13 cellular contexts compared by ENCODE assay signal in the genomic region with DNA sequence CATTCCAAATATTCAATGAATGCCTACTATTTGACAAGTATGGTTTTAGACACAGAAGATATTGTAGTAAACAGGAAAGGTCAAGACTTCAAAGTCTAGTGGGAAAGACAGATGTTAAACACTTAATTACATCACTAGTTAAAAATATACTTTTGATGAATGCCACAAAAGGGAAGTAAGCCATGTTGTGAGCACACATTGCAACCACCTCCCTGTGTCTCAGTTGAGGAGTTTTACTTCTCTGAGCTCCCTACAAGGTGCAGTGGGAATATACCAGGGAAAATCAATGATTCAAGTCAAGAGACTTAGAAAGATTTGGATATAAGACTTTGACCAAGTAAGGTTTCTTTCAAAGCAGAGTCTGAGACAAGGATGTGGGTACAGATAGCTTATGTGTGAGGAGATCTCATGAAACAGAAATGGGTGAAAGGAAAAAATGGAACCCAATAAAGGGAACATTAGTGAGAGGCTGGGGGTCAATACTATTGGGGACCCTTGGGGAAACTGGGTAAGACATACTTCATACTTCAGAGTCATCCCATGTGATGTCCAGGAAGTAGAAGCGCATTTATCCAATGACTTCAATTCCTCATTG.
DNase-seq lines count a peak whose midpoint lies in the region; ATAC-seq, FAIRE-seq and TF ChIP-seq lines count a peak whose summit lies in the region.
"Had no signal": no experiment of that assay in that cellular context is flagged by ENCODE, and none has a peak within 500 bp of the region (broad histone marks: within the 10 kb centered on the region; RNA-seq: fewer than 3 reads in every experiment).

No MANE protein-coding gene starts in this region.

- peak; percentile 87 for ATAC-seq in GM18858 (IDR thresholded peaks at IDR 0.05; ENCODE audit: unreplicated experiment)
- ATAC-seq in GM21619 (IDR thresholded peaks at IDR 0.05; ENCODE audit: unreplicated experiment): peak; percentile 84
- ATAC-seq in HG03280 (IDR thresholded peaks at IDR 0.05; ENCODE audit: unreplicated experiment): peak; percentile 74
- peak; percentile 95 for ATAC-seq in GM12878
- ATAC-seq in CD4-positive, alpha-beta T cell (ENCODE audit: poor library complexity): no peak
- ATAC-seq: left cardiac atrium had no signal

- no peak overlapping the region for H3K27ac Mint-ChIP-seq in CD4-positive, alpha-beta T cell
- H3K27ac Mint-ChIP-seq: activated CD4-positive, alpha-beta memory T cell treated with anti-CD3 and anti-CD28 coated beads, Interleukin-2, amount 10 ng/mL, durations not matched to agents 7 days and 5 days had no signal

- CTCF ChIA-PET in GM12878 (lab: Yijun Ruan, JAX): interaction anchor here (0.6 to 1.4 kb wide), 5 partner anchors 8 to 364 kb away, joined by 3 read pairs; no protein-coding TSS in a partner anchor
- CTCF ChIA-PET in CD4-positive, alpha-beta T cell (lab: Charles Lee): no interaction called here

- WGBS in GM12878 (ENCODE audit: insufficient coverage, insufficient replicate concordance, low lambda C conversion rate, missing lambda C conversion rate): 100% methylated on average over 1 of the region's 1 CpG

- no peak for FAIRE-seq in GM12878 (lab: Jason Lieb, UNC)

- no peak for TF ChIP-seq CTCF in GM12878 (IDR thresholded peaks at IDR 0.05 in 2 of 3, conservative IDR thresholded peaks at IDR 0.05 in 1 of 3; ENCODE audit: control insufficient read depth in 2 of 3, extremely low read depth in 1 of 3, insufficient read depth in 1 of 3, low read depth in 3 of 3, low read length in 3 of 3)
- TF ChIP-seq CTCF in CD4-positive, alpha-beta T cell (IDR thresholded peaks at IDR 0.05): no peak

- H3K27me3 ChIP-seq in GM12878 (replicated peaks in 1 of 2; ENCODE audit: control insufficient read depth in 2 of 2, insufficient read depth in 2 of 2, low read length in 1 of 2): no peaks in the 10 kb centered on the region
- no peaks in the 10 kb centered on the region for H3K27me3 ChIP-seq in CD4-positive, alpha-beta T cell (ENCODE audit: control insufficient read depth, insufficient read depth, low read length)
- H3K27me3 ChIP-seq: right atrium auricular region had no signal

- peaks cover 20% of the 10 kb centered on the region for H3K9me3 Mint-ChIP-seq in CD4-positive, alpha-beta T cell

- no peaks in the 10 kb centered on the region; the same call in 1 of the 3 replicates for H3K9me3 ChIP-seq in GM12878 (replicated peaks; ENCODE audit: control insufficient read depth, insufficient read depth, low read length)
- no peaks in the 10 kb centered on the region for H3K9me3 ChIP-seq in CD4-positive, alpha-beta T cell (ENCODE audit: control insufficient read depth, low read length)
- H3K9me3 ChIP-seq: HAP-1 had no signal

- TF ChIP-seq RAD21 in GM12878 (IDR thresholded peaks at IDR 0.05; ENCODE audit: insufficient read depth, low read depth, low read length): no peak

- POLR2A ChIA-PET in GM12878 (lab: Charles Lee): interaction anchor here (0.6 kb wide), 1 partner anchor 102 kb away, joined by 3 read pairs; no protein-coding TSS in a partner anchor
- POLR2A ChIA-PET in CD4-positive, alpha-beta T cell (lab: Charles Lee): no interaction called here

- no peaks in the 10 kb centered on the region for H3K4me1 Mint-ChIP-seq in CD4-positive, alpha-beta T cell (ENCODE audit: low read depth)
- H3K4me1 Mint-ChIP-seq: activated CD4-positive, alpha-beta memory T cell treated with anti-CD3 and anti-CD28 coated beads, Interleukin-2, amount 10 ng/mL, durations not matched to agents 7 days and 5 days had no signal

- H3K27ac ChIP-seq in GM12878 (ENCODE audit: control insufficient read depth, insufficient read depth): no peak overlapping the region
- no peak overlapping the region for H3K27ac ChIP-seq in CD4-positive, alpha-beta T cell (ENCODE audit: low read depth, low read length)
- H3K27ac ChIP-seq: right atrium auricular region had no signal

- no peak for TF ChIP-seq POLR2A in GM12878 (IDR thresholded peaks at IDR 0.05; ENCODE audit: low read depth, low read length)

- no peaks in the 10 kb centered on the region for H3K79me2 ChIP-seq in GM12878 (ENCODE audit: control insufficient read depth, insufficient read depth, low read length)

- H3K27me3 Mint-ChIP-seq in CD4-positive, alpha-beta T cell: no peaks in the 10 kb centered on the region
- H3K27me3 Mint-ChIP-seq: activated CD4-positive, alpha-beta memory T cell treated with anti-CD3 and anti-CD28 coated beads, Interleukin-2, amount 10 ng/mL, durations not matched to agents 7 days and 5 days had no signal

- SMC1A ChIA-PET in GM12878 (lab: Charles Lee; ENCODE audit: uncharacterized antibody, unreplicated experiment): interaction anchor here (0.7 to 1.0 kb wide), 4 partner anchors 9 to 179 kb away, joined by 3 to 4 read pairs (median 3); no protein-coding TSS in a partner anchor

- intact Hi-C loops in GM12878 (cut with micrococcal nuclease; ENCODE audit: unreplicated experiment): loop anchor here (5.0 to 10.0 kb wide), 2 partner anchors 82 to 365 kb away; no protein-coding TSS in a partner anchor
- intact Hi-C loops in CD4-positive, alpha-beta T cell (cut with DNase I, micrococcal nuclease): no loop called here

- peak; percentile 68 to 73; a peak in 2 of 4 replicates for TF ChIP-seq EP300 in GM12878 (IDR thresholded peaks at IDR 0.05; ENCODE audit: borderline replicate concordance in 1 of 2, control insufficient read depth in 1 of 2, low read depth in 2 of 2, low read length in 2 of 2)

- H4K20me1 ChIP-seq in GM12878 (ENCODE audit: control insufficient read depth, insufficient read depth): no peaks in the 10 kb centered on the region

- no peak overlapping the region for H3K4me2 ChIP-seq in GM12878 (ENCODE audit: control insufficient read depth, insufficient read depth)

- no peak overlapping the region for H3K4me3 Mint-ChIP-seq in CD4-positive, alpha-beta T cell
- H3K4me3 Mint-ChIP-seq: activated CD4-positive, alpha-beta memory T cell treated with anti-CD3 and anti-CD28 coated beads, Interleukin-2, amount 10 ng/mL, durations not matched to agents 7 days and 5 days had no signal

- H2AFZ ChIP-seq in GM12878 (ENCODE audit: control insufficient read depth, low read depth, low read length): peak overlapping the region; percentile 5; the same call in 1 of the 2 replicates

- RAD21 ChIA-PET in GM12878 (lab: Charles Lee; ENCODE audit: unreplicated experiment): interaction anchor here (1.1 to 1.2 kb wide), 2 partner anchors 83 to 92 kb away, joined by 4 read pairs; no protein-coding TSS in a partner anchor

- H3K36me3 ChIP-seq in GM12878 (ENCODE audit: control insufficient read depth in 2 of 2, insufficient read depth in 2 of 2, low read length in 1 of 2): no peaks in the 10 kb centered on the region
- H3K36me3 ChIP-seq: HAP-1, right atrium auricular region had no signal

- in situ Hi-C loops in GM12878 (cut with MboI): no loop called here

- no peak overlapping the region for H3K4me3 ChIP-seq in GM12878
- H3K4me3 ChIP-seq: HAP-1, right atrium auricular region had no signal

- H3K9ac ChIP-seq in GM12878 (ENCODE audit: control insufficient read depth, insufficient read depth, low read length): no peak overlapping the region

- BruUV-seq in GM12878 (replicated peaks; lab: Mats Ljungman, UMichigan): no TSS peak

- no peaks in the 10 kb centered on the region; the same call in 1 of the 2 replicates for H3K4me1 ChIP-seq in GM12878 (ENCODE audit: control insufficient read depth, insufficient read depth, low read length)

- peak; percentile 43 for DNase-seq in GM12878 (ENCODE audit: low read depth, low spot score)
- no peak for DNase-seq in CD4-positive, alpha-beta T cell
- no peak for DNase-seq in T-helper 2 cell
- no peak for DNase-seq in T-helper 9 cell
- DNase-seq in stimulated activated CD4-positive, alpha-beta T cell treated with anti-CD3 and anti-CD28 coated beads, Interleukin-12 subunit alpha, Interleukin-12 subunit beta, amount 100 ng/mL, for 4 hours: no peak
- DNase-seq: activated CD4-positive, alpha-beta memory T cell treated with anti-CD3 and anti-CD28 coated beads, Interleukin-2, amount 10 ng/mL, durations not matched to agents 7 days and 5 days; left cardiac atrium; NCI-H1417 had no signal

- no peaks in the 10 kb centered on the region for H3K36me3 Mint-ChIP-seq in CD4-positive, alpha-beta T cell (ENCODE audit: low read depth)

TF ChIP-seq in GM12878, 131 proteins besides CTCF, POLR2A, EP300 and RAD21 (continues in another document):
- peak; percentile 68 for TF ChIP-seq RUNX3 (IDR thresholded peaks at IDR 0.05; ENCODE audit: low read length)
- no peak for TF ChIP-seq SP1 (IDR thresholded peaks at IDR 0.05; ENCODE audit: low read depth, low read length)
- TF ChIP-seq NFIC (IDR thresholded peaks at IDR 0.05; ENCODE audit: low read depth, low read length): peak; percentile 48; the same call in 1 of the 2 replicates
- no peak for TF ChIP-seq CBFB (IDR thresholded peaks at IDR 0.05; ENCODE audit: low read depth)
- no peak for TF ChIP-seq FOXM1 (IDR thresholded peaks at IDR 0.05; ENCODE audit: low read depth, low read length)
- TF ChIP-seq GABPA (IDR thresholded peaks at IDR 0.05; ENCODE audit: low read depth): no peak
- TF ChIP-seq ATF7 (IDR thresholded peaks at IDR 0.05; ENCODE audit: low read depth): peak; percentile 95
- no peak for TF ChIP-seq NR2C2 (IDR thresholded peaks at IDR 0.05; ENCODE audit: borderline replicate concordance, control insufficient read depth, insufficient read length, low read depth)
- TF ChIP-seq IKZF2 (IDR thresholded peaks at IDR 0.05): peak; percentile 87 to 92; a peak in 3 of 4 replicates
- TF ChIP-seq HDAC6 (IDR thresholded peaks at IDR 0.05; ENCODE audit: unreplicated experiment): no peak
- TF ChIP-seq, protein P1, sequence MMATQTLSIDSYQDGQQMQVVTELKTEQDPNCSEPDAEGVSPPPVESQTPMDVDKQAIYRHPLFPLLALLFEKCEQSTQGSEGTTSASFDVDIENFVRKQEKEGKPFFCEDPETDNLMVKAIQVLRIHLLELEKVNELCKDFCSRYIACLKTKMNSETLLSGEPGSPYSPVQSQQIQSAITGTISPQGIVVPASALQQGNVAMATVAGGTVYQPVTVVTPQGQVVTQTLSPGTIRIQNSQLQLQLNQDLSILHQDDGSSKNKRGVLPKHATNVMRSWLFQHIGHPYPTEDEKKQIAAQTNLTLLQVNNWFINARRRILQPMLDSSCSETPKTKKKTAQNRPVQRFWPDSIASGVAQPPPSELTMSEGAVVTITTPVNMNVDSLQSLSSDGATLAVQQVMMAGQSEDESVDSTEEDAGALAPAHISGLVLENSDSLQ (IDR thresholded peaks at IDR 0.05): no peak
- TF ChIP-seq NR2F1 (conservative IDR thresholded peaks at IDR 0.05): peak; percentile 88
